Comparison of ENCODE assay signal across 1 cellular context in genomic region chr1:25861316-25862286, GRCh38.
TF ChIP-seq lines count a peak whose summit lies in the region.

No MANE protein-coding gene starts in this region.

TF ChIP-seq in K562, 482 proteins besides CTCF, POLR2A, EP300 and RAD21 (continues in another document):
- TF ChIP-seq, protein P1, sequence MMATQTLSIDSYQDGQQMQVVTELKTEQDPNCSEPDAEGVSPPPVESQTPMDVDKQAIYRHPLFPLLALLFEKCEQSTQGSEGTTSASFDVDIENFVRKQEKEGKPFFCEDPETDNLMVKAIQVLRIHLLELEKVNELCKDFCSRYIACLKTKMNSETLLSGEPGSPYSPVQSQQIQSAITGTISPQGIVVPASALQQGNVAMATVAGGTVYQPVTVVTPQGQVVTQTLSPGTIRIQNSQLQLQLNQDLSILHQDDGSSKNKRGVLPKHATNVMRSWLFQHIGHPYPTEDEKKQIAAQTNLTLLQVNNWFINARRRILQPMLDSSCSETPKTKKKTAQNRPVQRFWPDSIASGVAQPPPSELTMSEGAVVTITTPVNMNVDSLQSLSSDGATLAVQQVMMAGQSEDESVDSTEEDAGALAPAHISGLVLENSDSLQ (IDR thresholded peaks at IDR 0.05) = peak; percentile 74; the same call in 1 of the 2 replicates
- no peak for TF ChIP-seq ZKSCAN1 (IDR thresholded peaks at IDR 0.05; ENCODE audit: low read depth, low read length)
- no peak for TF ChIP-seq ZBTB5 (IDR thresholded peaks at IDR 0.05)
- TF ChIP-seq ZNF639 (CRISPR knock-in tag; conservative IDR thresholded peaks at IDR 0.05 in 1 of 2, IDR thresholded peaks at IDR 0.05 in 1 of 2) = peak in 1 of 2 experiments; percentile 75; a peak in 2 of 4 replicates
- TF ChIP-seq SIN3A (IDR thresholded peaks at IDR 0.05; ENCODE audit: borderline replicate concordance in 2 of 2, control insufficient read depth in 1 of 2, low read depth in 2 of 2, low read length in 2 of 2) = no peak; a peak in 1 of 4 replicates
- TF ChIP-seq ZBED1 (IDR thresholded peaks at IDR 0.05) = 0 out of 2 replicates have a peak, but pooled peaks have one; percentile 51
- TF ChIP-seq ZNF589 (CRISPR knock-in tag; IDR thresholded peaks at IDR 0.05; ENCODE audit: low read depth) = peak; percentile 74; the same call in 1 of the 2 replicates
- TF ChIP-seq, protein P2, sequence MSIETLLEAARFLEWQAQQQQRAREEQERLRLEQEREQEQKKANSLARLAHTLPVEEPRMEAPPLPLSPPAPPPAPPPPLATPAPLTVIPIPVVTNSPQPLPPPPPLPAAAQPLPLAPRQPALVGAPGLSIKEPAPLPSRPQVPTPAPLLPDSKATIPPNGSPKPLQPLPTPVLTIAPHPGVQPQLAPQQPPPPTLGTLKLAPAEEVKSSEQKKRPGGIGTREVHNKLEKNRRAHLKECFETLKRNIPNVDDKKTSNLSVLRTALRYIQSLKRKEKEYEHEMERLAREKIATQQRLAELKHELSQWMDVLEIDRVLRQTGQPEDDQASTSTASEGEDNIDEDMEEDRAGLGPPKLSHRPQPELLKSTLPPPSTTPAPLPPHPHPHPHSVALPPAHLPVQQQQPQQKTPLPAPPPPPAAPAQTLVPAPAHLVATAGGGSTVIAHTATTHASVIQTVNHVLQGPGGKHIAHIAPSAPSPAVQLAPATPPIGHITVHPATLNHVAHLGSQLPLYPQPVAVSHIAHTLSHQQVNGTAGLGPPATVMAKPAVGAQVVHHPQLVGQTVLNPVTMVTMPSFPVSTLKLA (conservative IDR thresholded peaks at IDR 0.05) = peak in 1 of 2 experiments; percentile 53; a peak in 1 of 4 replicates
- peak; percentile 61; the same call in 1 of the 2 replicates for TF ChIP-seq JUND (IDR thresholded peaks at IDR 0.05; ENCODE audit: borderline replicate concordance, low read depth, low read length)
- TF ChIP-seq JUND (tag; IDR thresholded peaks at IDR 0.05; ENCODE audit: borderline replicate concordance, low read depth, low read length) = peak; percentile 73; the same call in 2 of the 3 replicates
- TF ChIP-seq ZNF224 (CRISPR knock-in tag; IDR thresholded peaks at IDR 0.05) = no peak
- TF ChIP-seq TBP (optimal IDR thresholded peaks at IDR 0.05; ENCODE audit: low read depth, low read length) = peak; percentile 35
- TF ChIP-seq CEBPG (CRISPR knock-in tag; IDR thresholded peaks at IDR 0.05) = no peak
- no peak for TF ChIP-seq CEBPG (tag; conservative IDR thresholded peaks at IDR 0.05 in 1 of 2, IDR thresholded peaks at IDR 0.05 in 1 of 2)
- TF ChIP-seq SREBF1 (IDR thresholded peaks at IDR 0.05; ENCODE audit: borderline replicate concordance, low read depth, low read length) = no peak
- TF ChIP-seq PTTG1 (tag; IDR thresholded peaks at IDR 0.05; ENCODE audit: low read depth) = no peak
- TF ChIP-seq LEF1 (IDR thresholded peaks at IDR 0.05) = peak; percentile 97
- TF ChIP-seq, protein P3, sequence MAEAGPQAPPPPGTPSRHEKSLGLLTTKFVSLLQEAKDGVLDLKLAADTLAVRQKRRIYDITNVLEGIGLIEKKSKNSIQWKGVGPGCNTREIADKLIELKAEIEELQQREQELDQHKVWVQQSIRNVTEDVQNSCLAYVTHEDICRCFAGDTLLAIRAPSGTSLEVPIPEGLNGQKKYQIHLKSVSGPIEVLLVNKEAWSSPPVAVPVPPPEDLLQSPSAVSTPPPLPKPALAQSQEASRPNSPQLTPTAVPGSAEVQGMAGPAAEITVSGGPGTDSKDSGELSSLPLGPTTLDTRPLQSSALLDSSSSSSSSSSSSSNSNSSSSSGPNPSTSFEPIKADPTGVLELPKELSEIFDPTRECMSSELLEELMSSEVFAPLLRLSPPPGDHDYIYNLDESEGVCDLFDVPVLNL (CRISPR knock-in tag; IDR thresholded peaks at IDR 0.05; ENCODE audit: low read depth) = no peak
- no peak for TF ChIP-seq ZNF165 (CRISPR knock-in tag; IDR thresholded peaks at IDR 0.05; ENCODE audit: borderline replicate concordance)
- TF ChIP-seq, protein P4, sequence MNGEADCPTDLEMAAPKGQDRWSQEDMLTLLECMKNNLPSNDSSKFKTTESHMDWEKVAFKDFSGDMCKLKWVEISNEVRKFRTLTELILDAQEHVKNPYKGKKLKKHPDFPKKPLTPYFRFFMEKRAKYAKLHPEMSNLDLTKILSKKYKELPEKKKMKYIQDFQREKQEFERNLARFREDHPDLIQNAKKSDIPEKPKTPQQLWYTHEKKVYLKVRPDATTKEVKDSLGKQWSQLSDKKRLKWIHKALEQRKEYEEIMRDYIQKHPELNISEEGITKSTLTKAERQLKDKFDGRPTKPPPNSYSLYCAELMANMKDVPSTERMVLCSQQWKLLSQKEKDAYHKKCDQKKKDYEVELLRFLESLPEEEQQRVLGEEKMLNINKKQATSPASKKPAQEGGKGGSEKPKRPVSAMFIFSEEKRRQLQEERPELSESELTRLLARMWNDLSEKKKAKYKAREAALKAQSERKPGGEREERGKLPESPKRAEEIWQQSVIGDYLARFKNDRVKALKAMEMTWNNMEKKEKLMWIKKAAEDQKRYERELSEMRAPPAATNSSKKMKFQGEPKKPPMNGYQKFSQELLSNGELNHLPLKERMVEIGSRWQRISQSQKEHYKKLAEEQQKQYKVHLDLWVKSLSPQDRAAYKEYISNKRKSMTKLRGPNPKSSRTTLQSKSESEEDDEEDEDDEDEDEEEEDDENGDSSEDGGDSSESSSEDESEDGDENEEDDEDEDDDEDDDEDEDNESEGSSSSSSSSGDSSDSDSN (IDR thresholded peaks at IDR 0.05; ENCODE audit: borderline replicate concordance in 1 of 2, low read depth in 2 of 2, low read length in 2 of 2) = no peak
- no peak for TF ChIP-seq NR1H2 (CRISPR knock-in tag; IDR thresholded peaks at IDR 0.05)
- TF ChIP-seq ZNF318 (IDR thresholded peaks at IDR 0.05; ENCODE audit: borderline replicate concordance in 1 of 2, low read depth in 1 of 2) = 0 out of 4 replicates have a peak, but pooled peaks of 1 of the 2 experiments have one; percentile 16
- TF ChIP-seq GABPA (tag; conservative IDR thresholded peaks at IDR 0.05; ENCODE audit: low read depth) = peak; percentile 78
- peak; percentile 31; the same call in 1 of the 2 replicates for TF ChIP-seq TAL1 (IDR thresholded peaks at IDR 0.05)
- peak in 1 of 2 experiments; percentile 89; a peak in 2 of 4 replicates for TF ChIP-seq HDAC1 (IDR thresholded peaks at IDR 0.05)
- TF ChIP-seq RCOR1 (IDR thresholded peaks at IDR 0.05; ENCODE audit: borderline replicate concordance in 1 of 2, low read depth in 2 of 2, low read length in 2 of 2) = peak in 1 of 2 experiments; percentile 53; a peak in 2 of 4 replicates
- peak; percentile 61 for TF ChIP-seq PHF20 (IDR thresholded peaks at IDR 0.05; ENCODE audit: partially characterized antibody)
- TF ChIP-seq MEF2D (tag; conservative IDR thresholded peaks at IDR 0.05; ENCODE audit: low read depth) = no peak; the same call in 1 of the 2 replicates
- TF ChIP-seq ZNF384 (IDR thresholded peaks at IDR 0.05; ENCODE audit: low read depth, low read length) = peak; percentile 86
- no peak; the same call in 1 of the 2 replicates for TF ChIP-seq RB1 (IDR thresholded peaks at IDR 0.05; ENCODE audit: low read depth)
- TF ChIP-seq MAFF (IDR thresholded peaks at IDR 0.05; ENCODE audit: low read length) = no peak
- no peak for TF ChIP-seq ZNF23 (CRISPR knock-in tag; IDR thresholded peaks at IDR 0.05)
- TF ChIP-seq TAF9B (IDR thresholded peaks at IDR 0.05; ENCODE audit: partially characterized antibody) = no peak
- peak; percentile 46; the same call in 1 of the 2 replicates for TF ChIP-seq CXXC5 (CRISPR knock-in tag; IDR thresholded peaks at IDR 0.05)
- TF ChIP-seq FOXP1 (CRISPR knock-in tag; IDR thresholded peaks at IDR 0.05) = 0 out of 2 replicates have a peak, but pooled peaks have one; percentile 31
- TF ChIP-seq ZSCAN32 (CRISPR knock-in tag; IDR thresholded peaks at IDR 0.05) = no peak
- peak; percentile 36; the same call in 1 of the 2 replicates for TF ChIP-seq ZFX (CRISPR knock-in tag; IDR thresholded peaks at IDR 0.05)
- TF ChIP-seq, protein P5, sequence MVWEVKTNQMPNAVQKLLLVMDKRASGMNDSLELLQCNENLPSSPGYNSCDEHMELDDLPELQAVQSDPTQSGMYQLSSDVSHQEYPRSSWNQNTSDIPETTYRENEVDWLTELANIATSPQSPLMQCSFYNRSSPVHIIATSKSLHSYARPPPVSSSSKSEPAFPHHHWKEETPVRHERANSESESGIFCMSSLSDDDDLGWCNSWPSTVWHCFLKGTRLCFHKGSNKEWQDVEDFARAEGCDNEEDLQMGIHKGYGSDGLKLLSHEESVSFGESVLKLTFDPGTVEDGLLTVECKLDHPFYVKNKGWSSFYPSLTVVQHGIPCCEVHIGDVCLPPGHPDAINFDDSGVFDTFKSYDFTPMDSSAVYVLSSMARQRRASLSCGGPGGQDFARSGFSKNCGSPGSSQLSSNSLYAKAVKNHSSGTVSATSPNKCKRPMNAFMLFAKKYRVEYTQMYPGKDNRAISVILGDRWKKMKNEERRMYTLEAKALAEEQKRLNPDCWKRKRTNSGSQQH (CRISPR knock-in tag; IDR thresholded peaks at IDR 0.05) = no peak; the same call in 1 of the 2 replicates
- 0 out of 4 replicates have a peak, but pooled peaks of 1 of the 2 experiments have one; percentile 59 for TF ChIP-seq ETV6 (IDR thresholded peaks at IDR 0.05; ENCODE audit: borderline replicate concordance in 1 of 2, low read depth in 2 of 2, low read length in 1 of 2)
- no peak for TF ChIP-seq ETV6 (CRISPR knock-in tag; IDR thresholded peaks at IDR 0.05; ENCODE audit: borderline replicate concordance)
